In the genomic region with DNA sequence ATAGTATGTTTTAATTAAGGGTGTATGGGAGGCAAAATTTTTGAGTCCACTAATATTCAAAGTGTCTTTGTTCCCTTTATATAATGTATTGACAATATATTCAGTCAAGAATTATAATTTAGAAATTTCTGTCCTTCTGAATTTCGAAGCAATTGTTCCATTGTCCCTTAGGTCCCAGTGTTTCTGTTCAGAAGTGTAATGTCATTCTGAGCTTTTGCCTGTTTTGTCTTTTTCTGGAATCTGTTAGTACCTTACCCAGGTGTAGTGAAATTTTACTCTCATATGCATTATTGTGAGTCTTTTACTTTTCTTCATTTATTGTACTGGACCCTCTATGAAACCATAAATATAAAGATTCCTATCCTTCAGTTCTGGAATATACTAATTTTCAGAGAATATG, we compare ENCODE assay signal across 32 cellular contexts.
DNase-seq lines count a peak whose midpoint lies in the region; ATAC-seq, FAIRE-seq and TF ChIP-seq lines count a peak whose summit lies in the region.
"Had no signal": no experiment of that assay in that cellular context is flagged by ENCODE, and none has a peak within 500 bp of the region (broad histone marks: within the 10 kb centered on the region; RNA-seq: fewer than 3 reads in every experiment).

No MANE protein-coding gene starts in this region.

- H4K20me1 ChIP-seq in HepG2 (ENCODE audit: insufficient read depth, low read length): no peaks in the 10 kb centered on the region
- H4K20me1 ChIP-seq: BLaER1; BLaER1 treated with 17β-estradiol and CSF1 and Interleukin-3, amounts not matched to agents 10 nM and 100 nM had no signal

- H3K27me3 Mint-ChIP-seq in WTC11 (ENCODE audit: low read depth): no peaks in the 10 kb centered on the region
- H3K27me3 Mint-ChIP-seq: B cell; CD4-positive, alpha-beta memory T cell; CD4-positive, alpha-beta T cell; CD4-positive, CD25-positive, alpha-beta regulatory T cell; CD8-positive, alpha-beta memory T cell had no signal

- CTCF ChIA-PET in HepG2 (lab: Yijun Ruan, JAX; ENCODE audit: low intra/inter-chr PET ratio, low total read pairs) (no interaction called here), WTC11 (lab: Charles Lee) (no interaction called here)

- no peak overlapping the region for H3K9ac ChIP-seq in HepG2 (ENCODE audit: insufficient read depth, low read depth, low read length)
- H3K9ac ChIP-seq: BLaER1; BLaER1 treated with 17β-estradiol and CSF1 and Interleukin-3, amounts not matched to agents 10 nM and 100 nM had no signal

- H3K4me3 ChIP-seq in HepG2 (replicated peaks in 1 of 3; ENCODE audit: insufficient read depth in 1 of 3, low read depth in 2 of 3, low read length in 3 of 3): no peak overlapping the region
- H3K4me3 ChIP-seq in right lobe of liver: no peak overlapping the region
- H3K4me3 ChIP-seq: A549; BLaER1; BLaER1 treated with 17β-estradiol and CSF1 and Interleukin-3, amounts not matched to agents 10 nM and 100 nM had no signal

- H3K4me1 ChIP-seq in HepG2 (ENCODE audit: insufficient read depth, low read length) (no peaks in the 10 kb centered on the region), right lobe of liver (no peaks in the 10 kb centered on the region)
- H3K4me1 ChIP-seq: A549; BE2C; BLaER1; BLaER1 treated with 17β-estradiol and CSF1 and Interleukin-3, amounts not matched to agents 10 nM and 100 nM; Caco-2 had no signal

- no peak overlapping the region for H3K27ac Mint-ChIP-seq in WTC11
- H3K27ac Mint-ChIP-seq: B cell; CD14-positive monocyte; CD4-positive, alpha-beta memory T cell; CD4-positive, alpha-beta T cell; CD4-positive, CD25-positive, alpha-beta regulatory T cell; CD8-positive, alpha-beta memory T cell; CD8-positive, alpha-beta T cell had no signal

- H3K9me3 ChIP-seq in HepG2 (ENCODE audit: low read length) (peaks cover 73% of the 10 kb centered on the region), right lobe of liver (no peaks in the 10 kb centered on the region)
- H3K9me3 ChIP-seq: BE2C; BLaER1; BLaER1 treated with 17β-estradiol and CSF1 and Interleukin-3, amounts not matched to agents 10 nM and 100 nM had no signal

- H3K27ac ChIP-seq in HepG2 (ENCODE audit: extremely low read length, insufficient read depth, low read length) (no peak overlapping the region), right lobe of liver (no peak overlapping the region)
- H3K27ac ChIP-seq: 22Rv1; A549; BLaER1; BLaER1 treated with 17β-estradiol and CSF1 and Interleukin-3, amounts not matched to agents 10 nM and 100 nM; C4-2B had no signal

- peaks cover 18% of the 10 kb centered on the region for H3K36me3 Mint-ChIP-seq in WTC11
- H3K36me3 Mint-ChIP-seq: CD14-positive monocyte; CD4-positive, alpha-beta memory T cell; CD4-positive, CD25-positive, alpha-beta regulatory T cell; CD8-positive, alpha-beta memory T cell; CD8-positive, alpha-beta T cell had no signal

- 0 out of 2 replicates have a peak, but pooled peaks cover 3% of the 10 kb centered on the region for H3K4me1 Mint-ChIP-seq in WTC11
- H3K4me1 Mint-ChIP-seq: B cell; CD14-positive monocyte; CD4-positive, alpha-beta memory T cell; CD4-positive, CD25-positive, alpha-beta regulatory T cell; CD8-positive, alpha-beta memory T cell had no signal

- H3K4me2 ChIP-seq in HepG2 (ENCODE audit: low read depth, low read length): no peak overlapping the region
- H3K4me2 ChIP-seq: A549; BLaER1; BLaER1 treated with 17β-estradiol and CSF1 and Interleukin-3, amounts not matched to agents 10 nM and 100 nM had no signal

- BruUV-seq in HepG2 (replicated peaks; lab: Mats Ljungman, UMichigan): no TSS peak

- TF ChIP-seq POLR2A in HepG2 (IDR thresholded peaks at IDR 0.05; ENCODE audit: insufficient read depth in 1 of 2, low read depth in 2 of 2, low read length in 2 of 2) (no peak), right lobe of liver (IDR thresholded peaks at IDR 0.05) (no peak)

- H2AFZ ChIP-seq in HepG2 (ENCODE audit: low read length): no peak overlapping the region

- no peaks in the 10 kb centered on the region for H3K36me3 ChIP-seq in HepG2 (replicated peaks in 1 of 2; ENCODE audit: control insufficient read depth in 1 of 2, insufficient read depth in 2 of 2, low read length in 2 of 2)
- H3K36me3 ChIP-seq in right lobe of liver: no peaks in the 10 kb centered on the region
- H3K36me3 ChIP-seq: BE2C; BLaER1; BLaER1 treated with 17β-estradiol and CSF1 and Interleukin-3, amounts not matched to agents 10 nM and 100 nM had no signal

- FAIRE-seq in HepG2 (lab: Jason Lieb, UNC): no peak
- FAIRE-seq: A549, D721Med had no signal

- POLR2A ChIA-PET in HepG2 (lab: Yijun Ruan, JAX): no interaction called here
- POLR2A ChIA-PET in WTC11 (lab: Charles Lee): no interaction called here

- DNase-seq in HepG2 (ENCODE audit: low spot score) (no peak), right lobe of liver (no peak), WTC11 (ENCODE audit: low spot score) (no peak), COLO829 (ENCODE audit: low spot score) (no peak)
- DNase-seq: 8988T; ACHN; AML-193; BE2C; C1 segment of cervical spinal cord; Caco-2; Calu3; CD4-positive, alpha-beta memory T cell; CD4-positive, alpha-beta T cell; CD4-positive, CD25-positive, alpha-beta regulatory T cell; CD8-positive, alpha-beta memory T cell; CD8-positive, alpha-beta T cell; COR-L47; DMS 273 treated with DMSO at 0.1 percent for 48 hours; DMS153; DMS53; DMS79; DMS79 treated with DMSO at 0.1 percent for 48 hours; DND-41; EL had no signal

- no peak overlapping the region for H3K4me3 Mint-ChIP-seq in WTC11
- H3K4me3 Mint-ChIP-seq: B cell; CD14-positive monocyte; CD4-positive, alpha-beta memory T cell; CD4-positive, alpha-beta T cell; CD8-positive, alpha-beta memory T cell; CD8-positive, alpha-beta T cell had no signal

- in situ Hi-C loops in HepG2 (cut with HindIII; ENCODE audit: extremely low pct_ligation_motif_present, low pct_unique_long_range_greater_than_20kb): no loop called here

- no peaks in the 10 kb centered on the region for H3K79me2 ChIP-seq in HepG2 (ENCODE audit: insufficient read depth, low read length)

- TF ChIP-seq CTCF in HepG2 (CRISPR knock-in tag; IDR thresholded peaks at IDR 0.05) (no peak), right lobe of liver (IDR thresholded peaks at IDR 0.05) (no peak), WTC11 (IDR thresholded peaks at IDR 0.05) (no peak)

- no peak for TF ChIP-seq RAD21 in HepG2 (CRISPR knock-in tag; IDR thresholded peaks at IDR 0.05)

- H3K27me3 ChIP-seq in HepG2 (ENCODE audit: control insufficient read depth in 1 of 2, insufficient read depth in 2 of 2, low read length in 2 of 2) (no peaks in the 10 kb centered on the region), right lobe of liver (no peaks in the 10 kb centered on the region)
- H3K27me3 ChIP-seq: BE2C; BLaER1; BLaER1 treated with 17β-estradiol and CSF1 and Interleukin-3, amounts not matched to agents 10 nM and 100 nM had no signal

- ATAC-seq in HepG2 (no peak), right lobe of liver (no peak), WTC11 (no peak)
- ATAC-seq: A549; CD8-positive, alpha-beta T cell had no signal

- intact Hi-C loops in HepG2 (cut with micrococcal nuclease; ENCODE audit: unreplicated experiment) (no loop called here), right lobe of liver (cut with DNase I) (no loop called here)

- WGBS in HepG2 (ENCODE audit: low lambda C conversion rate): 2% methylated on average over 1 of the region's 1 CpG
- 36% methylated on average over 1 of the region's 1 CpG for WGBS in right lobe of liver (ENCODE audit: insufficient coverage, low coverage, low lambda C conversion rate, missing lambda C conversion rate)

- TF ChIP-seq EP300 in HepG2 (IDR thresholded peaks at IDR 0.05; ENCODE audit: low read depth in 2 of 2, low read length in 2 of 2): no peak
- TF ChIP-seq EP300 in HepG2 (CRISPR knock-in tag; IDR thresholded peaks at IDR 0.05; ENCODE audit: borderline replicate concordance): no peak

- H3K9me3 Mint-ChIP-seq in WTC11: peaks cover 50% of the 10 kb centered on the region

TF ChIP-seq in HepG2, 621 proteins besides CTCF, POLR2A, EP300 and RAD21:
- peak; percentile 96 for TF ChIP-seq ZNF317 (CRISPR knock-in tag; IDR thresholded peaks at IDR 0.05)
- TF ChIP-seq ZNF670 (CRISPR knock-in tag; IDR thresholded peaks at IDR 0.05; ENCODE audit: borderline replicate concordance): no peak

TF ChIP-seq in WTC11, 78 proteins besides CTCF, POLR2A, EP300 and RAD21 (continues in another document):
- TF ChIP-seq SP1 (CRISPR knock-in tag; conservative IDR thresholded peaks at IDR 0.05) (no peak), NR1H2 (CRISPR knock-in tag; IDR thresholded peaks at IDR 0.05) (no peak), ZNF317 (CRISPR knock-in tag; IDR thresholded peaks at IDR 0.05; ENCODE audit: borderline replicate concordance, low read depth) (peak; percentile 95)
- TF ChIP-seq, protein P1, sequence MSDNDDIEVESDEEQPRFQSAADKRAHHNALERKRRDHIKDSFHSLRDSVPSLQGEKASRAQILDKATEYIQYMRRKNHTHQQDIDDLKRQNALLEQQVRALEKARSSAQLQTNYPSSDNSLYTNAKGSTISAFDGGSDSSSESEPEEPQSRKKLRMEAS (CRISPR knock-in tag; IDR thresholded peaks at IDR 0.05): no peak
- TF ChIP-seq, protein P2, sequence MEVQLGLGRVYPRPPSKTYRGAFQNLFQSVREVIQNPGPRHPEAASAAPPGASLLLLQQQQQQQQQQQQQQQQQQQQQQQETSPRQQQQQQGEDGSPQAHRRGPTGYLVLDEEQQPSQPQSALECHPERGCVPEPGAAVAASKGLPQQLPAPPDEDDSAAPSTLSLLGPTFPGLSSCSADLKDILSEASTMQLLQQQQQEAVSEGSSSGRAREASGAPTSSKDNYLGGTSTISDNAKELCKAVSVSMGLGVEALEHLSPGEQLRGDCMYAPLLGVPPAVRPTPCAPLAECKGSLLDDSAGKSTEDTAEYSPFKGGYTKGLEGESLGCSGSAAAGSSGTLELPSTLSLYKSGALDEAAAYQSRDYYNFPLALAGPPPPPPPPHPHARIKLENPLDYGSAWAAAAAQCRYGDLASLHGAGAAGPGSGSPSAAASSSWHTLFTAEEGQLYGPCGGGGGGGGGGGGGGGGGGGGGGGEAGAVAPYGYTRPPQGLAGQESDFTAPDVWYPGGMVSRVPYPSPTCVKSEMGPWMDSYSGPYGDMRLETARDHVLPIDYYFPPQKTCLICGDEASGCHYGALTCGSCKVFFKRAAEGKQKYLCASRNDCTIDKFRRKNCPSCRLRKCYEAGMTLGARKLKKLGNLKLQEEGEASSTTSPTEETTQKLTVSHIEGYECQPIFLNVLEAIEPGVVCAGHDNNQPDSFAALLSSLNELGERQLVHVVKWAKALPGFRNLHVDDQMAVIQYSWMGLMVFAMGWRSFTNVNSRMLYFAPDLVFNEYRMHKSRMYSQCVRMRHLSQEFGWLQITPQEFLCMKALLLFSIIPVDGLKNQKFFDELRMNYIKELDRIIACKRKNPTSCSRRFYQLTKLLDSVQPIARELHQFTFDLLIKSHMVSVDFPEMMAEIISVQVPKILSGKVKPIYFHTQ (CRISPR knock-in tag; IDR thresholded peaks at IDR 0.05): no peak
- TF ChIP-seq, protein P3, sequence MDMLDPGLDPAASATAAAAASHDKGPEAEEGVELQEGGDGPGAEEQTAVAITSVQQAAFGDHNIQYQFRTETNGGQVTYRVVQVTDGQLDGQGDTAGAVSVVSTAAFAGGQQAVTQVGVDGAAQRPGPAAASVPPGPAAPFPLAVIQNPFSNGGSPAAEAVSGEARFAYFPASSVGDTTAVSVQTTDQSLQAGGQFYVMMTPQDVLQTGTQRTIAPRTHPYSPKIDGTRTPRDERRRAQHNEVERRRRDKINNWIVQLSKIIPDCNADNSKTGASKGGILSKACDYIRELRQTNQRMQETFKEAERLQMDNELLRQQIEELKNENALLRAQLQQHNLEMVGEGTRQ (CRISPR knock-in tag; IDR thresholded peaks at IDR 0.05): no peak
